8 cellular contexts compared by ENCODE assay signal in genomic region chr3:161415506-161416231, GRCh38. TPM values are rescaled to one million over a fixed set of nuclear protein-coding genes. Genes with fewer than 3 reads are reported as not detected.
A peak's percentile ranks its signal among the peaks of the same experiment; 100 is the strongest.
DNase-seq lines count a peak whose midpoint lies in the region; ATAC-seq, FAIRE-seq and TF ChIP-seq lines count a peak whose summit lies in the region.

No MANE protein-coding gene starts in this region.

- no peak overlapping the region for H3K4me3 Mint-ChIP-seq in GM23338
- no peak overlapping the region for H3K4me3 Mint-ChIP-seq in astrocyte (ENCODE audit: unreplicated experiment)

- no peak for TF ChIP-seq CTCF in GM23338 (conservative IDR thresholded peaks at IDR 0.05; ENCODE audit: low read depth in 2 of 2)
- no peak for TF ChIP-seq CTCF in astrocyte (IDR thresholded peaks at IDR 0.05; ENCODE audit: insufficient read depth, low read depth, low read length)
- TF ChIP-seq CTCF in hepatocyte (IDR thresholded peaks at IDR 0.05; ENCODE audit: poor library complexity): no peak

- 14% methylated on average over 1 of the region's 1 CpG for WGBS in hepatocyte (ENCODE audit: low lambda C conversion rate, missing lambda C conversion rate)

- H3K4me1 ChIP-seq in GM23338 (ENCODE audit: insufficient read depth): peaks cover 15% of the 10 kb centered on the region
- peaks cover 34% of the 10 kb centered on the region for H3K4me1 ChIP-seq in astrocyte (ENCODE audit: insufficient read depth, low read length)
- H3K4me1 ChIP-seq in hepatocyte (ENCODE audit: insufficient read depth): peaks cover 3% of the 10 kb centered on the region
- H3K4me1 ChIP-seq in skeletal muscle satellite cell (ENCODE audit: control insufficient read depth, insufficient read depth, low read length): peaks cover 23% of the 10 kb centered on the region

- H3K27me3 Mint-ChIP-seq in GM23338 (ENCODE audit: insufficient read depth, low read depth, poor library complexity): peaks cover 7% of the 10 kb centered on the region
- peaks cover 2% of the 10 kb centered on the region for H3K27me3 Mint-ChIP-seq in astrocyte (ENCODE audit: low read depth, unreplicated experiment)

- DNase-seq in GM23338 (ENCODE audit: low spot score) (peak; percentile 26), astrocyte (ENCODE audit: low read depth) (peak; percentile 88), hepatocyte (ENCODE audit: low spot score) (peak; percentile 28), DMS79 (lab: John Stamatoyannopoulos, UW) (no peak), NCI-H524 (lab: John Stamatoyannopoulos, UW) (no peak)

- peak; percentile 58 for FAIRE-seq in astrocyte (lab: Jason Lieb, UNC)

- H3K27ac ChIP-seq in GM23338 (ENCODE audit: low read depth): no peak overlapping the region
- H3K27ac ChIP-seq in astrocyte (ENCODE audit: low read depth, low read length): peak overlapping the region; percentile 90
- H3K27ac ChIP-seq in hepatocyte: peak overlapping the region; percentile 54

- ATAC-seq in GM23338 (no peak; the same call in 2 of the 3 replicates), HG03565 (IDR thresholded peaks at IDR 0.05; ENCODE audit: unreplicated experiment) (no peak), HG02973 (IDR thresholded peaks at IDR 0.05; ENCODE audit: unreplicated experiment) (no peak)

- no peaks in the 10 kb centered on the region for H3F3A ChIP-seq in GM23338 (replicated peaks; ENCODE audit: low read depth)

- H3K36me3 ChIP-seq in GM23338 (ENCODE audit: insufficient read depth): peaks cover 4% of the 10 kb centered on the region; the same call in 1 of the 2 replicates
- no peaks in the 10 kb centered on the region for H3K36me3 ChIP-seq in astrocyte (ENCODE audit: insufficient read depth, low read length)
- no peaks in the 10 kb centered on the region for H3K36me3 ChIP-seq in hepatocyte (replicated peaks; ENCODE audit: insufficient read depth, low read depth)
- no peaks in the 10 kb centered on the region for H3K36me3 ChIP-seq in skeletal muscle satellite cell (ENCODE audit: insufficient read depth, low read length)

- H4K20me1 ChIP-seq in GM23338 (replicated peaks; ENCODE audit: insufficient read depth) (no peaks in the 10 kb centered on the region), astrocyte (ENCODE audit: insufficient read depth, low read length) (no peaks in the 10 kb centered on the region), hepatocyte (ENCODE audit: insufficient read depth, poor library complexity, severe bottlenecking) (no peaks in the 10 kb centered on the region)

- H3K9me3 ChIP-seq in astrocyte (ENCODE audit: insufficient read depth, low read depth, low read length) (no peaks in the 10 kb centered on the region), hepatocyte (ENCODE audit: low read depth) (no peaks in the 10 kb centered on the region), skeletal muscle satellite cell (replicated peaks; ENCODE audit: low read length) (no peaks in the 10 kb centered on the region)

- H3K4me3 ChIP-seq in GM23338: no peak overlapping the region
- no peak overlapping the region for H3K4me3 ChIP-seq in astrocyte (ENCODE audit: insufficient read depth, low read depth, low read length)
- H3K4me3 ChIP-seq in hepatocyte: no peak overlapping the region
- no peak overlapping the region for H3K4me3 ChIP-seq in skeletal muscle satellite cell (ENCODE audit: low read length)

- peaks cover 33% of the 10 kb centered on the region for H3K4me1 Mint-ChIP-seq in GM23338
- H3K4me1 Mint-ChIP-seq in astrocyte (ENCODE audit: low read depth, unreplicated experiment): peaks cover 4% of the 10 kb centered on the region

- H3K27me3 ChIP-seq in GM23338 (ENCODE audit: insufficient read depth) (no peaks in the 10 kb centered on the region), astrocyte (ENCODE audit: insufficient read depth, low read length) (no peaks in the 10 kb centered on the region), hepatocyte (no peaks in the 10 kb centered on the region), skeletal muscle satellite cell (ENCODE audit: control insufficient read depth, insufficient read depth, low read length) (no peaks in the 10 kb centered on the region)

- H3K9me3 Mint-ChIP-seq in GM23338 (peaks cover 28% of the 10 kb centered on the region), astrocyte (ENCODE audit: unreplicated experiment) (no peaks in the 10 kb centered on the region)

- peak overlapping the region; percentile 78 for H3K9ac ChIP-seq in astrocyte (ENCODE audit: low read length)
- H3K9ac ChIP-seq in skeletal muscle satellite cell (ENCODE audit: low read depth, low read length): peak overlapping the region; percentile 72

- H3K4me2 ChIP-seq in GM23338: no peak overlapping the region
- H3K4me2 ChIP-seq in astrocyte (ENCODE audit: low read length): peak overlapping the region; percentile 63
- no peak overlapping the region for H3K4me2 ChIP-seq in hepatocyte
- peak overlapping the region; percentile 40 for H3K4me2 ChIP-seq in skeletal muscle satellite cell (ENCODE audit: low read length)

- H2AFZ ChIP-seq in GM23338 (no peak overlapping the region), astrocyte (ENCODE audit: low read depth, low read length) (no peak overlapping the region), hepatocyte (no peak overlapping the region)

- peaks cover 8% of the 10 kb centered on the region; the same call in 1 of the 2 replicates for H3K9me2 ChIP-seq in GM23338 (ENCODE audit: insufficient read depth)
- no peaks in the 10 kb centered on the region for H3K9me2 ChIP-seq in hepatocyte (replicated peaks; ENCODE audit: insufficient read depth)

- H3K79me2 ChIP-seq in GM23338 (replicated peaks; ENCODE audit: insufficient read depth) (no peaks in the 10 kb centered on the region), astrocyte (ENCODE audit: insufficient read depth, low read length) (no peaks in the 10 kb centered on the region), hepatocyte (no peaks in the 10 kb centered on the region)

- H3K27ac Mint-ChIP-seq in GM23338: peak overlapping the region; percentile 84
- H3K27ac Mint-ChIP-seq in astrocyte (ENCODE audit: unreplicated experiment): peak overlapping the region; percentile 54

- H3K36me3 Mint-ChIP-seq in GM23338 (ENCODE audit: low read depth) (peaks cover 30% of the 10 kb centered on the region), astrocyte (ENCODE audit: low read depth, unreplicated experiment) (no peaks in the 10 kb centered on the region)

TF ChIP-seq in GM23338, 12 proteins besides CTCF, POLR2A, EP300 and RAD21 (continues in another document):
- no peak for TF ChIP-seq NANOG (IDR thresholded peaks at IDR 0.05; ENCODE audit: borderline replicate concordance)

RNA-seq across cellular contexts. Expression of gene SPTSSB, which starts 44.4 kb away (rescaled TPM):
- total RNA-seq in GM23338 (2014; rRNA removed; shearing (Covaris generic)): 33.0 and 33.5 TPM in 2 replicates
- polyA plus RNA-seq in GM23338 (2016; fragmentation: Nextera tagmentation; extraction: Ambion mirVana) (20.8 and 23.5 TPM in 2 replicates), hepatocyte (6.9 and 17.2 TPM in 2 replicates)
- total RNA-seq in astrocyte (0.50 TPM in 1 of 2 replicates, not detected in the other), hepatocyte (5.0 and 5.3 TPM in 2 replicates)
- total RNA-seq in skeletal muscle satellite cell (2012; rRNA removed): not detected in 2 replicates

Comparison
In these comparisons a context has a peak if more than half of its experiments do, and no peak if none do; other contexts are left out.
1. DNase-seq: peak in GM23338 (single experiment), astrocyte (single experiment) and hepatocyte (single experiment); none in DMS79 (single experiment) and NCI-H524 (0 of 2).
2. H3K4me2 ChIP-seq: peak in astrocyte (single experiment) and skeletal muscle satellite cell (single experiment); none in GM23338 (single experiment) and hepatocyte (single experiment).